ENCODE assay signal across 8 cellular contexts in genomic region chr18:36298113-36298701, GRCh38. TPM values are rescaled to one million over a fixed set of nuclear protein-coding genes. Genes with fewer than 3 reads are reported as not detected.
DNase-seq lines count a peak whose midpoint lies in the region; ATAC-seq and TF ChIP-seq lines count a peak whose summit lies in the region.

No MANE protein-coding gene starts in this region.

- H3K36me3 ChIP-seq in effector memory CD4-positive, alpha-beta T cell (ENCODE audit: control insufficient read depth, insufficient read depth, low read length) = no peaks in the 10 kb centered on the region
- H3K36me3 ChIP-seq in muscle layer of colon (ENCODE audit: insufficient read depth, low read length) = no peaks in the 10 kb centered on the region

- no peaks in the 10 kb centered on the region for H3K9me3 Mint-ChIP-seq in type B pancreatic cell

- no peaks in the 10 kb centered on the region for H3K36me3 Mint-ChIP-seq in type B pancreatic cell

- no peaks in the 10 kb centered on the region for H3K9me3 ChIP-seq in effector memory CD4-positive, alpha-beta T cell (ENCODE audit: control insufficient read depth, low read length)
- H3K9me3 ChIP-seq in muscle layer of colon (ENCODE audit: low read length) = no peaks in the 10 kb centered on the region

- intact Hi-C loops in Right ventricle myocardium inferior (cut with DNase I) (loop anchor here (5.0 kb wide), 3 partner anchors 69 to 329 kb away; no protein-coding TSS in a partner anchor), cardiac septum (cut with DNase I) (loop anchor here (5.0 to 10.0 kb wide), 4 partner anchors 69 to 367 kb away; no protein-coding TSS in a partner anchor)

- H3K4me3 Mint-ChIP-seq in type B pancreatic cell = no peak overlapping the region

- TF ChIP-seq CTCF in type B pancreatic cell (conservative IDR thresholded peaks at IDR 0.05) = no peak

- H3K27me3 ChIP-seq in effector memory CD4-positive, alpha-beta T cell (replicated peaks; ENCODE audit: control insufficient read depth, insufficient read depth, low read length, poor library complexity, severe bottlenecking) = peaks cover 20% of the 10 kb centered on the region
- peaks cover 5 to 11% of the 10 kb centered on the region in 2 donors for H3K27me3 ChIP-seq in muscle layer of colon (ENCODE audit: control insufficient read depth in 1 of 2, insufficient read depth in 2 of 2, low read length in 2 of 2)

- H3K4me1 ChIP-seq in effector memory CD4-positive, alpha-beta T cell (ENCODE audit: control insufficient read depth, insufficient read depth, low read length, poor library complexity, severe bottlenecking) = peaks cover 12% of the 10 kb centered on the region
- H3K4me1 ChIP-seq in muscle layer of colon (ENCODE audit: insufficient read depth, low read length) = no peaks in the 10 kb centered on the region

- H3K27ac Mint-ChIP-seq in type B pancreatic cell = no peak overlapping the region

- no peaks in the 10 kb centered on the region for H3K4me1 Mint-ChIP-seq in type B pancreatic cell (ENCODE audit: unreplicated experiment)

- ATAC-seq in Right ventricle myocardium inferior = peak; percentile 30

- peak overlapping the region; percentile 49 for H3K4me3 ChIP-seq in effector memory CD4-positive, alpha-beta T cell (ENCODE audit: insufficient read depth, low read depth, low read length, poor library complexity, severe bottlenecking)
- H3K4me3 ChIP-seq in muscle layer of colon (ENCODE audit: low read depth in 1 of 2, low read length in 2 of 2) = peak overlapping the region; percentile 49 to 96

- H3K9ac ChIP-seq in muscle layer of colon (ENCODE audit: low read length) = no peak overlapping the region

- peaks cover 31% of the 10 kb centered on the region for H3K27me3 Mint-ChIP-seq in type B pancreatic cell

- no peak overlapping the region for H3K27ac ChIP-seq in effector memory CD4-positive, alpha-beta T cell (ENCODE audit: insufficient read depth, low read length, poor library complexity, severe bottlenecking)
- H3K27ac ChIP-seq in muscle layer of colon (ENCODE audit: low read depth, low read length) = no peak overlapping the region

- no peak for DNase-seq in Right ventricle myocardium inferior (ENCODE audit: missing footprints)
- DNase-seq in cardiac septum (ENCODE audit: low spot score) = no peak
- peak; percentile 51 for DNase-seq in NCI-H1105 (lab: John Stamatoyannopoulos, UW)
- DNase-seq in effector memory CD4-positive, alpha-beta T cell = no peak
- no peak for DNase-seq in activated CD8-positive, alpha-beta memory T cell treated with anti-CD3 and anti-CD28 coated beads, Interleukin-2, amount 50 U/mL, for 4 hours
- no peak for DNase-seq in T1000 (lab: John Stamatoyannopoulos, UW)
- DNase-seq in type B pancreatic cell (ENCODE audit: extremely low spot score, unreplicated experiment) = no peak

RNA-seq across cellular contexts. Expression of gene FHOD3, which starts 0.7 kb away (rescaled TPM):
- total RNA-seq in Right ventricle myocardium inferior (350 TPM), cardiac septum (311 TPM), type B pancreatic cell (ENCODE audit: low replicate concordance) (3.8 and 5.3 TPM in 2 replicates)

Comparison
In these comparisons a context has a peak if more than half of its experiments do, and no peak if none do; other contexts are left out.
1. RNA of gene FHOD3, which starts 0.7 kb away (total RNA-seq): 350 TPM in Right ventricle myocardium inferior (single experiment) and 311 TPM in cardiac septum (single experiment); 3.8 to 5.3 TPM in type B pancreatic cell; every median in the first group is over 10 times any median in the second.